In genomic region chr11:68513930-68514487, GRCh38 we compare ENCODE assay signal across 19 cellular contexts. TPM values are rescaled to one million over a fixed set of nuclear protein-coding genes. Genes with fewer than 3 reads are reported as not detected.
DNase-seq lines count a peak whose midpoint lies in the region; ATAC-seq, FAIRE-seq and TF ChIP-seq lines count a peak whose summit lies in the region.
"Had no signal": no experiment of that assay in that cellular context is flagged by ENCODE, and none has a peak within 500 bp of the region (broad histone marks: within the 10 kb centered on the region; RNA-seq: fewer than 3 reads in every experiment).

No MANE protein-coding gene starts in this region.

- H3K27ac Mint-ChIP-seq in activated T-cell treated with anti-CD3 and anti-CD28 coated beads, Interleukin-2, amount 50 U/mL, for 24 hours = peak overlapping the region; percentile 1
- H3K27ac Mint-ChIP-seq in naive thymus-derived CD4-positive, alpha-beta T cell = peak overlapping the region in 3 of 9 donors; percentile 4 to 64 (median 48)
- H3K27ac Mint-ChIP-seq: CD8-positive, alpha-beta T cell had no signal

- H2AFZ ChIP-seq in endothelial cell of umbilical vein (ENCODE audit: low read depth, low read length) (no peak overlapping the region), HepG2 (ENCODE audit: low read length) (no peak overlapping the region)

- H4K20me1 ChIP-seq in endothelial cell of umbilical vein (replicated peaks; ENCODE audit: control insufficient read depth, extremely low read depth, insufficient read depth, low read length) (peaks cover 13% of the 10 kb centered on the region), HepG2 (ENCODE audit: insufficient read depth, low read length) (peaks cover 40% of the 10 kb centered on the region)

- TF ChIP-seq EP300 in HepG2 (IDR thresholded peaks at IDR 0.05; ENCODE audit: low read depth in 2 of 2, low read length in 2 of 2) = no peak
- no peak for TF ChIP-seq EP300 in HepG2 (CRISPR knock-in tag; IDR thresholded peaks at IDR 0.05; ENCODE audit: borderline replicate concordance)
- no peak for TF ChIP-seq EP300 in tibial nerve (IDR thresholded peaks at IDR 0.05)

- TF ChIP-seq CTCF in HEK293 (tag by site-specific recombination; IDR thresholded peaks at IDR 0.05) (no peak), endothelial cell of umbilical vein (IDR thresholded peaks at IDR 0.05; ENCODE audit: extremely low read depth in 1 of 2, insufficient read depth in 1 of 2, low read depth in 1 of 2, low read length in 2 of 2) (no peak), HepG2 (CRISPR knock-in tag; IDR thresholded peaks at IDR 0.05) (no peak), tibial nerve (IDR thresholded peaks at IDR 0.05) (no peak), omental fat pad (IDR thresholded peaks at IDR 0.05) (no peak)

- no peak overlapping the region for H3K4me3 Mint-ChIP-seq in activated T-cell treated with anti-CD3 and anti-CD28 coated beads, Interleukin-2, amount 50 U/mL, for 24 hours
- no peak overlapping the region for H3K4me3 Mint-ChIP-seq in naive thymus-derived CD4-positive, alpha-beta T cell
- H3K4me3 Mint-ChIP-seq: CD14-positive monocyte; CD8-positive, alpha-beta T cell had no signal

- no peak for DNase-seq in activated T-cell treated with anti-CD3 and anti-CD28 coated beads, Interleukin-2, amount 50 U/mL, for 24 hours
- no peak for DNase-seq in activated T-cell treated with anti-CD3 and anti-CD28 coated beads, Interleukin-2, amount 50 U/mL, for 48 hours
- no peak for DNase-seq in endothelial cell of umbilical vein (ENCODE audit: low read depth, low spot score)
- DNase-seq in HepG2 (ENCODE audit: low spot score) = no peak
- DNase-seq in naive thymus-derived CD4-positive, alpha-beta T cell = no peak
- DNase-seq in tibial nerve (ENCODE audit: low spot score in 2 of 2) = no peak
- no peak for DNase-seq in omental fat pad (ENCODE audit: low spot score)
- DNase-seq: 8988T; Calu3; CD8-positive, alpha-beta T cell; DMS79 treated with DMSO at 0.1 percent for 48 hours; GF-D8; GOT3; H7 had no signal

- peaks cover 58% of the 10 kb centered on the region for H3K4me1 Mint-ChIP-seq in activated T-cell treated with anti-CD3 and anti-CD28 coated beads, Interleukin-2, amount 50 U/mL, for 24 hours (ENCODE audit: low read depth)
- H3K4me1 Mint-ChIP-seq in naive thymus-derived CD4-positive, alpha-beta T cell = peaks cover 41 to 89% (median 77%) of the 10 kb centered on the region in 7 donors

- H3K36me3 ChIP-seq in HEK293 (ENCODE audit: control insufficient read depth in 2 of 2, insufficient read depth in 1 of 2, low read length in 2 of 2) = peaks cover 0 to 23% of the 10 kb centered on the region in 2 experiments; a peak in 2 of 3 replicates
- H3K36me3 ChIP-seq in endothelial cell of umbilical vein (ENCODE audit: control insufficient read depth in 2 of 2, extremely low read depth in 1 of 2, insufficient read depth in 2 of 2, low read length in 2 of 2) = no peaks in the 10 kb centered on the region
- H3K36me3 ChIP-seq in HepG2 (replicated peaks in 1 of 2; ENCODE audit: control insufficient read depth in 1 of 2, insufficient read depth in 2 of 2, low read length in 2 of 2) = peaks cover 3 to 22% of the 10 kb centered on the region in 2 experiments; a peak in 4 of 5 replicates
- peaks cover 0 to 16% (median 4%) of the 10 kb centered on the region in 3 experiments for H3K36me3 ChIP-seq in naive thymus-derived CD4-positive, alpha-beta T cell (ENCODE audit: control insufficient read depth in 2 of 3, insufficient read depth in 3 of 3, low read length in 3 of 3)
- H3K36me3 ChIP-seq in tibial nerve = peaks cover 0 to 23% (median 0%) of the 10 kb centered on the region in 3 donors

- H3K79me2 ChIP-seq in endothelial cell of umbilical vein (ENCODE audit: control insufficient read depth, insufficient read depth, low read length) = peaks cover 89% of the 10 kb centered on the region
- peaks cover 85% of the 10 kb centered on the region for H3K79me2 ChIP-seq in HepG2 (ENCODE audit: insufficient read depth, low read length)

- no peaks in the 10 kb centered on the region for H3K9me1 ChIP-seq in endothelial cell of umbilical vein (replicated peaks; ENCODE audit: control insufficient read depth, extremely low read depth, insufficient read depth, low read length)

- H3K4me1 ChIP-seq in HEK293 (ENCODE audit: control insufficient read depth, insufficient read depth, low read length) = no peaks in the 10 kb centered on the region
- no peaks in the 10 kb centered on the region for H3K4me1 ChIP-seq in endothelial cell of umbilical vein (ENCODE audit: control insufficient read depth, extremely low read depth, insufficient read depth, low read length)
- H3K4me1 ChIP-seq in HepG2 (ENCODE audit: insufficient read depth, low read length) = 0 out of 2 replicates have a peak, but pooled peaks cover 7% of the 10 kb centered on the region
- H3K4me1 ChIP-seq in naive thymus-derived CD4-positive, alpha-beta T cell (ENCODE audit: control insufficient read depth in 2 of 2, insufficient read depth in 2 of 2, low read length in 2 of 2) = no peaks in the 10 kb centered on the region
- H3K4me1 ChIP-seq in tibial nerve = peaks cover 0 to 26% (median 0%) of the 10 kb centered on the region in 4 donors

- H3K4me2 ChIP-seq in endothelial cell of umbilical vein (ENCODE audit: insufficient read depth, low read length) (no peak overlapping the region), HepG2 (ENCODE audit: low read depth, low read length) (no peak overlapping the region)
- H3K4me2 ChIP-seq: BLaER1 had no signal

- dilution Hi-C loops in endothelial cell of umbilical vein (cut with MboI; ENCODE audit: extremely low pct_ligation_motif_present, low sequenced_read_pairs) = no loop called here

- H3K4me3 ChIP-seq in HEK293 (ENCODE audit: low read depth, low read length) (no peak overlapping the region), endothelial cell of umbilical vein (replicated peaks in 1 of 3; ENCODE audit: insufficient read depth in 1 of 3, low read depth in 1 of 3, low read length in 3 of 3) (no peak overlapping the region), HepG2 (replicated peaks in 1 of 3; ENCODE audit: insufficient read depth in 1 of 3, low read depth in 2 of 3, low read length in 3 of 3) (no peak overlapping the region), tibial nerve (no peak overlapping the region)
- H3K4me3 ChIP-seq in naive thymus-derived CD4-positive, alpha-beta T cell (ENCODE audit: low read length) = no peak overlapping the region
- H3K4me3 ChIP-seq: BLaER1, GM12878 had no signal

- in situ Hi-C loops in HepG2 (cut with HindIII; ENCODE audit: extremely low pct_ligation_motif_present, low pct_unique_long_range_greater_than_20kb) = no loop called here

- BruUV-seq in endothelial cell of umbilical vein (replicated peaks; lab: Mats Ljungman, UMichigan) = no TSS peak
- no TSS peak for BruUV-seq in HepG2 (replicated peaks; lab: Mats Ljungman, UMichigan)

- H3K9me3 ChIP-seq in HEK293 (ENCODE audit: control insufficient read depth, insufficient read depth, low read depth, low read length) (no peaks in the 10 kb centered on the region), endothelial cell of umbilical vein (replicated peaks; ENCODE audit: control insufficient read depth, insufficient read depth, low read length) (no peaks in the 10 kb centered on the region), HepG2 (ENCODE audit: low read length) (no peaks in the 10 kb centered on the region), tibial nerve (no peaks in the 10 kb centered on the region)
- H3K9me3 ChIP-seq in naive thymus-derived CD4-positive, alpha-beta T cell (ENCODE audit: control insufficient read depth in 2 of 3, low read length in 3 of 3) = no peaks in the 10 kb centered on the region
- H3K9me3 ChIP-seq: BLaER1 had no signal

- no peak overlapping the region for H3K9ac ChIP-seq in endothelial cell of umbilical vein (replicated peaks; ENCODE audit: extremely low read depth, insufficient read depth, low read length)
- H3K9ac ChIP-seq in HepG2 (ENCODE audit: insufficient read depth, low read depth, low read length) = no peak overlapping the region
- H3K9ac ChIP-seq: BLaER1 had no signal

- no peaks in the 10 kb centered on the region for H3K27me3 Mint-ChIP-seq in activated T-cell treated with anti-CD3 and anti-CD28 coated beads, Interleukin-2, amount 50 U/mL, for 24 hours
- no peaks in the 10 kb centered on the region for H3K27me3 Mint-ChIP-seq in naive thymus-derived CD4-positive, alpha-beta T cell

- FAIRE-seq in endothelial cell of umbilical vein (lab: Jason Lieb, UNC) (peak; percentile 40), HepG2 (lab: Jason Lieb, UNC) (no peak)
- FAIRE-seq: GM12878 had no signal

- H3K9me3 Mint-ChIP-seq in activated T-cell treated with anti-CD3 and anti-CD28 coated beads, Interleukin-2, amount 50 U/mL, for 24 hours = no peaks in the 10 kb centered on the region
- no peaks in the 10 kb centered on the region for H3K9me3 Mint-ChIP-seq in naive thymus-derived CD4-positive, alpha-beta T cell
- H3K9me3 Mint-ChIP-seq: CD8-positive, alpha-beta T cell had no signal

- POLR2A ChIA-PET in HEK293 (lab: Yijun Ruan, JAX) (no interaction called here), endothelial cell of umbilical vein (lab: Charles Lee) (no interaction called here), HepG2 (lab: Yijun Ruan, JAX) (interaction anchor here (0.6 kb wide), 1 partner anchor 54 kb away, joined by 3 read pairs; the partner anchor contains the start of gene PPP6R3)
- POLR2A ChIA-PET in naive thymus-derived CD4-positive, alpha-beta T cell (lab: Charles Lee) = no interaction called here

- 95% methylated on average over 6 of the region's 6 CpGs for WGBS in HepG2 (ENCODE audit: low lambda C conversion rate)
- WGBS in tibial nerve, 2 donors = 88 to 89% methylated on average over 6 of the region's 6 CpGs

- peaks cover 79% of the 10 kb centered on the region for H3K36me3 Mint-ChIP-seq in activated T-cell treated with anti-CD3 and anti-CD28 coated beads, Interleukin-2, amount 50 U/mL, for 24 hours (ENCODE audit: low read depth)
- H3K36me3 Mint-ChIP-seq in naive thymus-derived CD4-positive, alpha-beta T cell = peaks cover 3 to 45% (median 37%) of the 10 kb centered on the region in 5 donors

- TF ChIP-seq POLR2A in endothelial cell of umbilical vein (IDR thresholded peaks at IDR 0.05; ENCODE audit: low read depth, low read length) = no peak
- no peak for TF ChIP-seq POLR2A in HepG2 (IDR thresholded peaks at IDR 0.05; ENCODE audit: insufficient read depth in 1 of 2, low read depth in 2 of 2, low read length in 2 of 2)
- TF ChIP-seq POLR2A in tibial nerve (IDR thresholded peaks at IDR 0.05) = no peak

- no peak for TF ChIP-seq RAD21 in HepG2 (CRISPR knock-in tag; IDR thresholded peaks at IDR 0.05)

- intact Hi-C loops in endothelial cell of umbilical vein (cut with micrococcal nuclease) = no loop called here
- intact Hi-C loops in HepG2 (cut with micrococcal nuclease; ENCODE audit: unreplicated experiment) = no loop called here
- intact Hi-C loops in naive thymus-derived CD4-positive, alpha-beta T cell (cut with micrococcal nuclease) = no loop called here

- ATAC-seq in HepG2 (no peak), omental fat pad (ENCODE audit: low FRiP score) (no peak)
- no peak for ATAC-seq in naive thymus-derived CD4-positive, alpha-beta T cell
- ATAC-seq: CD8-positive, alpha-beta T cell; GM12878; HCT116 had no signal

- CTCF ChIA-PET in HEK293 (lab: Yijun Ruan, JAX) (interaction anchor here (0.7 to 1.0 kb wide), 2 partner anchors 19 to 558 kb away, joined by 3 to 4 read pairs; no protein-coding TSS in a partner anchor), endothelial cell of umbilical vein (lab: Charles Lee) (interaction anchor here (1.0 kb wide), 1 partner anchor 9 kb away, joined by 3 read pairs; no protein-coding TSS in a partner anchor), HepG2 (lab: Yijun Ruan, JAX; ENCODE audit: low intra/inter-chr PET ratio, low total read pairs) (no interaction called here)
- CTCF ChIA-PET in naive thymus-derived CD4-positive, alpha-beta T cell (lab: Charles Lee) = interaction anchor here (0.6 kb wide), 1 partner anchor 155 kb away, joined by 3 read pairs; no protein-coding TSS in a partner anchor

- H3K27ac ChIP-seq in HEK293 (ENCODE audit: extremely low read depth, low read depth, low read length) (no peak overlapping the region), endothelial cell of umbilical vein (ENCODE audit: insufficient read depth, low read depth, low read length) (no peak overlapping the region), HepG2 (ENCODE audit: extremely low read length, insufficient read depth, low read length) (no peak overlapping the region), tibial nerve (no peak overlapping the region)
- no peak overlapping the region for H3K27ac ChIP-seq in naive thymus-derived CD4-positive, alpha-beta T cell (ENCODE audit: low read depth, low read length)
- H3K27ac ChIP-seq: BLaER1 had no signal

- H3K27me3 ChIP-seq in endothelial cell of umbilical vein (ENCODE audit: control insufficient read depth in 2 of 2, insufficient read depth in 2 of 2, low read length in 2 of 2) (no peaks in the 10 kb centered on the region), HepG2 (ENCODE audit: control insufficient read depth in 1 of 2, insufficient read depth in 2 of 2, low read length in 2 of 2) (no peaks in the 10 kb centered on the region), tibial nerve (no peaks in the 10 kb centered on the region)
- no peaks in the 10 kb centered on the region for H3K27me3 ChIP-seq in naive thymus-derived CD4-positive, alpha-beta T cell (ENCODE audit: control insufficient read depth in 2 of 2, insufficient read depth in 2 of 2, low read length in 2 of 2)
- H3K27me3 ChIP-seq: BLaER1 had no signal

RNA-seq across cellular contexts. Expression of gene PPP6R3, which starts 53.5 kb away (rescaled TPM):
- total RNA-seq in endothelial cell of umbilical vein (98.8 and 99.5 TPM in 2 replicates), HepG2 (2016; rRNA removed; fragmentation: Illumina TruSeq; extraction: Trizol) (83.4 and 116 TPM in 2 replicates), tibial nerve (100 to 1,000 TPM; 103 to 150 (median 119) TPM), omental fat pad (100 to 1,000 TPM; 104 to 137 (median 119) TPM)
- polyA plus RNA-seq in endothelial cell of umbilical vein (31.7 and 34.7 TPM in 2 replicates), HepG2 (2011; rRNA removed) (30.9 and 41.2 TPM in 2 replicates)
- polyA plus RNA-seq in endothelial cell of umbilical vein (2011; cell fraction: cytosol; rRNA removed) = 27.0 and 27.6 TPM in 2 replicates
- polyA plus RNA-seq in endothelial cell of umbilical vein (2011; cell fraction: nucleus; rRNA removed) = 113 and 114 TPM in 2 replicates
- 51.4 and 59.2 TPM in 2 replicates for polyA plus RNA-seq in endothelial cell of umbilical vein (2012)
- 92.9 and 108 TPM in 2 replicates for polyA minus RNA-seq in endothelial cell of umbilical vein
- 140 TPM for polyA minus RNA-seq in endothelial cell of umbilical vein (2011; cell fraction: cytosol; rRNA and poly(A)+ RNA removed)
- polyA minus RNA-seq in endothelial cell of umbilical vein (2011; cell fraction: nucleus; rRNA and poly(A)+ RNA removed) = 182 and 236 TPM in 2 replicates
- 49.8 and 56.0 TPM in 2 replicates for total RNA-seq in HepG2 (2016; cell fraction: cytosol; rRNA removed; fragmentation: Illumina TruSeq; extraction: Trizol; ENCODE audit: low read depth)
- total RNA-seq in HepG2 (2016; cell fraction: insoluble cytoplasmic fraction; rRNA removed; fragmentation: Illumina TruSeq; extraction: Trizol) = 85.1 and 111 TPM in 2 replicates
- 37.5 and 46.3 TPM in 2 replicates for total RNA-seq in HepG2 (2016; cell fraction: membrane; rRNA removed; fragmentation: Illumina TruSeq; extraction: Trizol)
- total RNA-seq in HepG2 (2016; cell fraction: nucleus; rRNA removed; fragmentation: Illumina TruSeq; extraction: Trizol) = 111 and 115 TPM in 2 replicates
- polyA plus RNA-seq in HepG2 (2011; cell fraction: cytosol; rRNA removed) = 18.1 and 20.9 TPM in 2 replicates
- polyA plus RNA-seq in HepG2 (2011; cell fraction: nucleus; rRNA removed) = 63.6 and 74.5 TPM in 2 replicates
- 32.1 and 33.2 TPM in 2 replicates for polyA plus RNA-seq in HepG2 (2012)
- polyA plus RNA-seq in HepG2 (2016; cell fraction: cytosol; fragmentation: Illumina TruSeq; extraction: Trizol; ENCODE audit: low read depth) = 1.3 and 1.9 TPM in 2 replicates
- polyA plus RNA-seq in HepG2 (2016; cell fraction: insoluble cytoplasmic fraction; fragmentation: Illumina TruSeq; extraction: Trizol; ENCODE audit: low read depth) = 58.4 and 61.6 TPM in 2 replicates
- polyA plus RNA-seq in HepG2 (2016; cell fraction: membrane; fragmentation: Illumina TruSeq; extraction: Trizol; ENCODE audit: low read depth) = 5.5 and 6.1 TPM in 2 replicates
- 79.2 and 84.2 TPM in 2 replicates for polyA plus RNA-seq in HepG2 (2016; cell fraction: nucleus; fragmentation: Illumina TruSeq; extraction: Trizol; ENCODE audit: insufficient read depth, low read depth)
- 80.8 and 126 TPM in 2 replicates for polyA minus RNA-seq in HepG2 (2011; rRNA and poly(A)+ RNA removed; ENCODE audit: low replicate concordance)
- polyA minus RNA-seq in HepG2 (2011; cell fraction: cytosol; rRNA and poly(A)+ RNA removed) = 50.9 and 56.9 TPM in 2 replicates
- polyA minus RNA-seq in HepG2 (2011; cell fraction: nucleus; rRNA and poly(A)+ RNA removed) = 188 and 194 TPM in 2 replicates
- total RNA-seq in naive thymus-derived CD4-positive, alpha-beta T cell = 100 to 1,000 TPM; 112 to 159 (median 138) TPM
- polyA plus RNA-seq in naive thymus-derived CD4-positive, alpha-beta T cell = 10 to 100 TPM; 43.5 to 51.8 TPM
